8 cellular contexts compared by ENCODE assay signal in the genomic region with DNA sequence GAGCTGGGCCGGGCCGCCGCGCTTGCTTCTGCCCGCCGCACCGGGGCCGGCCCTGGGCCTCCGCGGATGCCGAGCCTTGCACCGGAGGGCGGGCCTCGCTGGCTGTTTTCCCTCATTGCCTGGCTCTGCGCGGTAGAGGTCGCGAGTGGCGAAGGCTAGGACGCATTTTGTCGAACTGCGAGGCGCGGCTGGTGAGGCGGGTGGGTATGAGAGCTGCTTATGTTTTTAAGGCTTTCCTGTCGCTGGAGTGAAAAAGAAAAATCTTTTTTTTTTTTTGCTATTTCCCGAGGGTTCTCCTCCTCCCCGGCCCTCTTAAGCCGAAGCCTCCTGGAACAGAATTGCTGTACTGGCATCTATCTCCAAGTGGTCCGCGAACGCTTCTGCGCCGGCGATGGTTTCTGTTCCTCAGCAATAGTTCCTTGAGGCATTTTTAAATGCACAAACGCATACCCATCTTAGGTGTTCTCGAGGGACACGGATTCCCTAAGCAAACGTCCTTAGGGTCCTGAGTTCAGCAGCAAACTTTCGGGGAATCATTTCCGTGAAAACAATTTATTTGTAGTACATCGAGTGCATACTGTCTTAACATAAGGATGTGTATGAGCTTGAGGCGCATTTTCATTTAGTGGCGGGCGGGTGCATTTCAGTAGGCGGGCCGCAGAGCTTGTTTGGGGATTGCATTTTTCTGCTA. TPM values are rescaled to one million over a fixed set of nuclear protein-coding genes. Genes with fewer than 3 reads are reported as not detected.
DNase-seq lines count a peak whose midpoint lies in the region; ATAC-seq and TF ChIP-seq lines count a peak whose summit lies in the region.

No MANE protein-coding gene starts in this region.

- H3K9me3 Mint-ChIP-seq in activated CD4-positive, alpha-beta memory T cell treated with anti-CD3 and anti-CD28 coated beads, Interleukin-2, amount 10 ng/mL, durations not matched to agents 7 days and 5 days, result peaks cover 25% of the 10 kb centered on the region
- H3K9me3 Mint-ChIP-seq in effector memory CD8-positive, alpha-beta T cell, result peaks cover 0 to 2% of the 10 kb centered on the region in 2 donors

- no peaks in the 10 kb centered on the region for H3K27me3 ChIP-seq in BE2C

- POLR2A ChIA-PET in activated CD4-positive, alpha-beta memory T cell treated with anti-CD3 and anti-CD28 coated beads, Interleukin-2, amount 10 ng/mL, durations not matched to agents 7 days and 5 days (lab: Charles Lee), result interaction anchor here (0.7 to 4.7 kb wide), 38 partner anchors 10 to 795 kb away, joined by 3 to 74 read pairs (median 4); partner anchors contain the start of genes AMN1, ETFBKMT and YARS2

- H3K4me3 Mint-ChIP-seq in activated CD4-positive, alpha-beta memory T cell treated with anti-CD3 and anti-CD28 coated beads, Interleukin-2, amount 10 ng/mL, durations not matched to agents 7 days and 5 days, result peak overlapping the region; percentile 91
- peak overlapping the region; percentile 96 to 97 for H3K4me3 Mint-ChIP-seq in effector memory CD8-positive, alpha-beta T cell

- peak; percentile 71 for DNase-seq in BE2C
- peak; percentile 28 for DNase-seq in NCI-H446 treated with DMSO at 0.1 percent for 48 hours (lab: John Stamatoyannopoulos, UW)
- DNase-seq in activated CD4-positive, alpha-beta memory T cell treated with anti-CD3 and anti-CD28 coated beads, Interleukin-2, amount 10 ng/mL, durations not matched to agents 7 days and 5 days, result peak; percentile 77
- DNase-seq in effector memory CD8-positive, alpha-beta T cell, result peak; percentile 60 to 65 (median 60)
- peak; percentile 90 for DNase-seq in mesenteric fat pad (ENCODE audit: low spot score)
- peak; percentile 14 for DNase-seq in stimulated activated CD8-positive, alpha-beta memory T cell treated with anti-CD3 and anti-CD28 coated beads, Interleukin-12 subunit alpha, Interleukin-12 subunit beta, amount 100 ng/mL, for 4 hours (ENCODE audit: low read depth)

- no peaks in the 10 kb centered on the region for H3K27me3 Mint-ChIP-seq in activated CD4-positive, alpha-beta memory T cell treated with anti-CD3 and anti-CD28 coated beads, Interleukin-2, amount 10 ng/mL, durations not matched to agents 7 days and 5 days
- no peaks in the 10 kb centered on the region for H3K27me3 Mint-ChIP-seq in effector memory CD8-positive, alpha-beta T cell

- H3K4me1 ChIP-seq in BE2C, result no peaks in the 10 kb centered on the region; the same call in 1 of the 2 replicates

- H3K9me3 ChIP-seq in BE2C, result no peaks in the 10 kb centered on the region

- TF ChIP-seq CTCF in BE2C (IDR thresholded peaks at IDR 0.05; ENCODE audit: low read depth, low read length), result peak; percentile 15; the same call in 1 of the 2 replicates

- peak overlapping the region; percentile 91 for H3K4me3 ChIP-seq in BE2C (ENCODE audit: low read depth, low read length)

- H3K27ac Mint-ChIP-seq in activated CD4-positive, alpha-beta memory T cell treated with anti-CD3 and anti-CD28 coated beads, Interleukin-2, amount 10 ng/mL, durations not matched to agents 7 days and 5 days, result peak overlapping the region; percentile 98
- H3K27ac Mint-ChIP-seq in effector memory CD8-positive, alpha-beta T cell, result peak overlapping the region; percentile 92 to 96

- H3K4me1 Mint-ChIP-seq in activated CD4-positive, alpha-beta memory T cell treated with anti-CD3 and anti-CD28 coated beads, Interleukin-2, amount 10 ng/mL, durations not matched to agents 7 days and 5 days, result peaks cover 71% of the 10 kb centered on the region
- H3K4me1 Mint-ChIP-seq in effector memory CD8-positive, alpha-beta T cell (ENCODE audit: low read depth in 2 of 2), result peaks cover 57 to 71% of the 10 kb centered on the region in 2 donors

- H3K36me3 Mint-ChIP-seq in activated CD4-positive, alpha-beta memory T cell treated with anti-CD3 and anti-CD28 coated beads, Interleukin-2, amount 10 ng/mL, durations not matched to agents 7 days and 5 days (ENCODE audit: low read depth), result peaks cover 84% of the 10 kb centered on the region
- peaks cover 59% of the 10 kb centered on the region for H3K36me3 Mint-ChIP-seq in effector memory CD8-positive, alpha-beta T cell (ENCODE audit: insufficient read depth)

- ATAC-seq in GM18909 (IDR thresholded peaks at IDR 0.05; ENCODE audit: poor library complexity, unreplicated experiment), result peak; percentile 40
- peak; percentile 48 for ATAC-seq in HG03159 (IDR thresholded peaks at IDR 0.05; ENCODE audit: unreplicated experiment)
- peak; percentile 58 for ATAC-seq in effector memory CD8-positive, alpha-beta T cell (replicated peaks)

- CTCF ChIA-PET in activated CD4-positive, alpha-beta memory T cell treated with anti-CD3 and anti-CD28 coated beads, Interleukin-2, amount 10 ng/mL, durations not matched to agents 7 days and 5 days (lab: Charles Lee), result interaction anchor here (0.6 to 2.5 kb wide), 12 partner anchors 33 to 745 kb away, joined by 3 to 8 read pairs (median 6); no protein-coding TSS in a partner anchor

- H3K36me3 ChIP-seq in BE2C, result no peaks in the 10 kb centered on the region

RNA-seq across cellular contexts. Expression of gene RESF1, which starts 0.6 kb away (rescaled TPM):
- 8.2 TPM for polyA plus RNA-seq in BE2C (2012; ENCODE audit: insufficient read depth, insufficient read length, low read depth)
- 100 to 1,000 TPM; 152 to 154 TPM for total RNA-seq in activated CD4-positive, alpha-beta memory T cell treated with anti-CD3 and anti-CD28 coated beads, Interleukin-2, amount 10 ng/mL, durations not matched to agents 7 days and 5 days
- 49.7 TPM for total RNA-seq in mesenteric fat pad

Comparison
In these comparisons a context has a peak if more than half of its experiments do, and no peak if none do; other contexts are left out.
1. Peak in every context shown above with its lines: DNase-seq, ATAC-seq and H3K4me3 ChIP-seq.
2. DNase-seq: peak in every context shown above with its lines; median percentile 90 in mesenteric fat pad; 77 in activated CD4-positive, alpha-beta memory T cell treated with anti-CD3 and anti-CD28 coated beads, Interleukin-2, amount 10 ng/mL, durations not matched to agents 7 days and 5 days; 71 in BE2C; 60 in effector memory CD8-positive, alpha-beta T cell; 28 in NCI-H446 treated with DMSO at 0.1 percent for 48 hours; 14 in stimulated activated CD8-positive, alpha-beta memory T cell treated with anti-CD3 and anti-CD28 coated beads, Interleukin-12 subunit alpha, Interleukin-12 subunit beta, amount 100 ng/mL, for 4 hours.